10 cellular contexts compared by ENCODE assay signal in the genomic region with DNA sequence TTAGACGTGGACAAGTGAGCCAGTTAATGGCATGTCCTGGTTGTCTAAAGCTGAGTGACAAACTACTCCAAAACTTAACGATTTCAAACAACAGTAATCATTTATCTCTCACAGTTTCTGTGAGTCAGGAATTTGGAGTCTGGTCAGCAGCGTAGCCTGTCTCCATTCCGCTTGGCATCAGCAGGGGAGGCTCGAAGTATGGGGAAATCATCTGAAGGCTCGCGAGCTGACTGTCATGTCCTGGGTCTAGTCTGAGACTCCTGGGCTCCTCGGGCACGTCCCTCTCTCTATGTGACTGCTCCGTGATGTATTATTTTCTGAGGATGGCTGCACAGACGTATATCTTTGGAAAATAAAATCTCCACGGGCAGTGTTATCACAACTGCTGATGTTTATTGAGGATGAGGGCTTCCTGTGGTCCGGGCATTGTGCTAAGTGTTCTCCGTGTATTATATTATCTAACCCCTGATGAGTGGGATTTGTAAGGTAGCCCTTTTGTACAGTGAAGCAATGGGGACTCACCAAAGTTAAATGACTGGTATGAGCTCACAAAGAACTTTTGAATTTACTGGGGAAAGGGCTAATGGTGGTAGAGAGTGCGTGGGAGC. TPM values are rescaled to one million over a fixed set of nuclear protein-coding genes. Genes with fewer than 3 reads are reported as not detected.
DNase-seq lines count a peak whose midpoint lies in the region; ATAC-seq and TF ChIP-seq lines count a peak whose summit lies in the region.
"Had no signal": no experiment of that assay in that cellular context is flagged by ENCODE, and none has a peak within 500 bp of the region (broad histone marks: within the 10 kb centered on the region; RNA-seq: fewer than 3 reads in every experiment).

No MANE protein-coding gene starts in this region.

- H3K4me1 ChIP-seq in left lung (peaks cover 9 to 30% of the 10 kb centered on the region in 2 donors), Peyer's patch (peaks cover 0 to 25% (median 13%) of the 10 kb centered on the region in 4 donors)

- peak; percentile 14 for TF ChIP-seq CTCF in astrocyte of the spinal cord (IDR thresholded peaks at IDR 0.05; ENCODE audit: low read depth, low read length)
- no peak for TF ChIP-seq CTCF in left lung (IDR thresholded peaks at IDR 0.05)
- TF ChIP-seq CTCF in Peyer's patch (IDR thresholded peaks at IDR 0.05) = no peak

- H3K4me3 ChIP-seq in astrocyte of the spinal cord (ENCODE audit: low read depth, low read length) (peak overlapping the region; percentile 19), left lung (no peak overlapping the region), Peyer's patch (no peak overlapping the region)
- H3K4me3 ChIP-seq: uterus had no signal

- ATAC-seq in left lung (peak; percentile 46), GM19467 (IDR thresholded peaks at IDR 0.05; ENCODE audit: unreplicated experiment) (no peak)

- intact Hi-C loops in left lung (cut with DNase I) = no loop called here

- peak overlapping the region; percentile 16 to 49 for H3K27ac ChIP-seq in left lung
- H3K27ac ChIP-seq in Peyer's patch = no peak overlapping the region
- H3K27ac ChIP-seq: uterus had no signal

- in situ Hi-C loops in astrocyte of the spinal cord (cut with HindIII; ENCODE audit: low sequenced_read_pairs) = no loop called here

- H3K27me3 ChIP-seq in left lung (no peaks in the 10 kb centered on the region), Peyer's patch (no peaks in the 10 kb centered on the region)
- H3K27me3 ChIP-seq: uterus had no signal

- H3K9me3 ChIP-seq in left lung (no peaks in the 10 kb centered on the region), Peyer's patch (no peaks in the 10 kb centered on the region)
- H3K9me3 ChIP-seq: uterus had no signal

- no peak for TF ChIP-seq POLR2A in Peyer's patch (IDR thresholded peaks at IDR 0.05)

- peak; percentile 52 for DNase-seq in A172 (ENCODE audit: low spot score)
- DNase-seq in MV-4-11 (lab: John Stamatoyannopoulos, UW) = peak; percentile 6
- DNase-seq in astrocyte of the spinal cord (ENCODE audit: low read depth, low spot score) = peak; percentile 72
- peak in 1 of 2 donors; percentile 30 for DNase-seq in left lung
- DNase-seq in Peyer's patch = no peak
- DNase-seq in activated T-cell treated with anti-CD3 and anti-CD28 coated beads, Interleukin-2, amount 50 U/mL, for 48 hours = no peak
- DNase-seq in HuH-7 (ENCODE audit: low spot score) = no peak
- DNase-seq: GDM1, uterus had no signal

- H3K36me3 ChIP-seq in left lung = no peaks in the 10 kb centered on the region
- no peaks in the 10 kb centered on the region for H3K36me3 ChIP-seq in Peyer's patch
- H3K36me3 ChIP-seq: uterus had no signal

RNA-seq across cellular contexts. Expression of a gene that starts 23.3 kb away (rescaled TPM):
- 33.6 and 46.7 TPM in 2 replicates for total RNA-seq in A172 (2014; rRNA removed; shearing (Covaris generic))
- total RNA-seq in left lung (10 to 100 TPM; 33.3 to 47.2 TPM), Peyer's patch (10 to 100 TPM; 45.4 to 68.1 (median 49.8) TPM)

Comparison
In these comparisons a context has a peak if more than half of its experiments do, and no peak if none do; other contexts are left out.
1. DNase-seq: peak in A172 (single experiment), MV-4-11 (single experiment) and astrocyte of the spinal cord (single experiment); none in Peyer's patch (0 of 3), activated T-cell treated with anti-CD3 and anti-CD28 coated beads, Interleukin-2, amount 50 U/mL, for 48 hours (0 of 2) and HuH-7 (single experiment).
2. H3K27ac ChIP-seq: peak in left lung (2 of 2); none in Peyer's patch (0 of 4).